Comparison of ENCODE assay signal across 14 cellular contexts in the genomic region with DNA sequence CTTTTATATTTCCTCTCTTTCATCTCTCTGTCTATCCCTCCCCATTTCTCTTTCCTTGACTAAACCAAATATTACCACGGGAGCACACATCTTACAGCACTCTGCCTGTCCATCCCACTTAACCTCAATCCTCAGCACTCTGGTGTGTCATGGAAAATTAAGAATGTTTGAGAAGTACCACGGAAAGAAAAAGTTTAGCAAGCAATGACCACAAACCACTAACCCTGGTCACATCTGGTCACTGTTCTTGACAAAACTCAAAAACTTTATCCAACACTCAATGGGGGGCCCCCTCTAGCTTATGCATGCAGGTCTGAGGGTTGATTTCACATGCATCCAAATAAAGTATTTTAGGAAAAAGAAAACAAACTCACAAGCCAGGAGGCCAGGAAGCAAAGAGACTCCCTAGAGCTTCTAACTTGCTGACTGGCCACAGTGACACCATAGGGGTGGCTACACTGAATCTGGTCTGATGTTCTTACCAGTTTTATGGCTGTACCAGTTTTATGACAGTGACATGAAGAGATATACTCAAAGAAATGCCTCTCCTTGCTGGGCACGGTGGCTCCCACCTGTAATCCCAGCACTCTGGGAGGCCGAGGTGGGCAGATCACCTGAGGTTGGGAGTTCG.
DNase-seq lines count a peak whose midpoint lies in the region; ATAC-seq, FAIRE-seq and TF ChIP-seq lines count a peak whose summit lies in the region.
"Had no signal": no experiment of that assay in that cellular context is flagged by ENCODE, and none has a peak within 500 bp of the region (broad histone marks: within the 10 kb centered on the region; RNA-seq: fewer than 3 reads in every experiment).

No MANE protein-coding gene starts in this region.

- no peaks in the 10 kb centered on the region for H3K9me3 Mint-ChIP-seq in activated T-helper 1 cell treated with anti-CD3 and anti-CD28 coated beads, Interleukin-12 subunit alpha, Interleukin-12 subunit beta, Interleukin-2, Interleukin-4 antibody, amounts not matched to agents 30 ng/mL and 10 ng/mL and 1 ng/mL, durations not matched to agents 14 hours and 24 hours and 36 hours

- intact Hi-C loops in activated T-helper 1 cell treated with anti-CD3 and anti-CD28 coated beads, Interleukin-12 subunit alpha, Interleukin-12 subunit beta, Interleukin-2, Interleukin-4 antibody, amounts not matched to agents 30 ng/mL and 10 ng/mL and 1 ng/mL, durations not matched to agents 14 hours and 24 hours and 36 hours (cut with micrococcal nuclease) = no loop called here
- intact Hi-C loops in transverse colon (cut with DNase I; ENCODE audit: low total_unique reads) = no loop called here

- H3K4me1 Mint-ChIP-seq in activated T-helper 1 cell treated with anti-CD3 and anti-CD28 coated beads, Interleukin-12 subunit alpha, Interleukin-12 subunit beta, Interleukin-2, Interleukin-4 antibody, amounts not matched to agents 30 ng/mL and 10 ng/mL and 1 ng/mL, durations not matched to agents 14 hours and 24 hours and 36 hours (ENCODE audit: low read depth) = peaks cover 7% of the 10 kb centered on the region

- H3K9me3 ChIP-seq in mesenchymal stem cell (ENCODE audit: control insufficient read depth, low read length) (no peaks in the 10 kb centered on the region), transverse colon (no peaks in the 10 kb centered on the region)
- H3K9me3 ChIP-seq: thyroid gland had no signal

- H3K4ac ChIP-seq in mesenchymal stem cell (ENCODE audit: low read depth in 1 of 2, low read length in 2 of 2) = peak overlapping the region in 1 of 2 experiments; percentile 75

- in situ Hi-C loops in transverse colon (cut with MboI; ENCODE audit: low pct_ligation_motif_present in 1 of 4, low pct_unique_long_range_greater_than_20kb in 1 of 4, low sequenced_read_pairs in 3 of 4) = no loop called here

- H3K18ac ChIP-seq in mesenchymal stem cell (ENCODE audit: low read depth in 1 of 2, low read length in 2 of 2) = peak overlapping the region; percentile 5 to 75

- H2AFZ ChIP-seq in mesenchymal stem cell (ENCODE audit: low read depth, low read length) = no peak overlapping the region
- H2AFZ ChIP-seq: neural progenitor cell had no signal

- H3K27ac Mint-ChIP-seq in activated T-helper 1 cell treated with anti-CD3 and anti-CD28 coated beads, Interleukin-12 subunit alpha, Interleukin-12 subunit beta, Interleukin-2, Interleukin-4 antibody, amounts not matched to agents 30 ng/mL and 10 ng/mL and 1 ng/mL, durations not matched to agents 14 hours and 24 hours and 36 hours = peak overlapping the region; percentile 69
- H3K27ac Mint-ChIP-seq: neural progenitor cell had no signal

- no peak overlapping the region for H2BK15ac ChIP-seq in mesenchymal stem cell (ENCODE audit: low read depth, poor library complexity, severe bottlenecking)

- peak; percentile 64 for DNase-seq in EH (ENCODE audit: low read depth)
- DNase-seq in GM19239 (ENCODE audit: insufficient read length, low spot score) = no peak
- DNase-seq in activated T-helper 1 cell treated with anti-CD3 and anti-CD28 coated beads, Interleukin-12 subunit alpha, Interleukin-12 subunit beta, Interleukin-2, Interleukin-4 antibody, amounts not matched to agents 30 ng/mL and 10 ng/mL and 1 ng/mL, durations not matched to agents 14 hours and 24 hours and 36 hours (ENCODE audit: low spot score) = no peak
- peak; percentile 94 for DNase-seq in mesenchymal stem cell
- no peak for DNase-seq in transverse colon
- DNase-seq in coronary artery (ENCODE audit: low spot score) = no peak
- no peak for DNase-seq in NCI-H1417 treated with DMSO at 0.1 percent for 48 hours (lab: John Stamatoyannopoulos, UW)
- DNase-seq: central memory CD4-positive, alpha-beta T cell; NCI-H524 treated with DMSO at 0.1 percent for 48 hours; Right ventricle myocardium superior; thyroid gland; WERI-Rb-1 had no signal

- no peak overlapping the region for H3K4me2 ChIP-seq in mesenchymal stem cell (ENCODE audit: low read length, poor library complexity, severe bottlenecking)
- H3K4me2 ChIP-seq: neural progenitor cell had no signal

- peak overlapping the region; percentile 54 for H4K8ac ChIP-seq in mesenchymal stem cell (ENCODE audit: low read length)

- H3K27ac ChIP-seq in mesenchymal stem cell (ENCODE audit: low read length, poor library complexity, severe bottlenecking) (no peak overlapping the region), transverse colon (no peak overlapping the region), coronary artery (no peak overlapping the region)
- H3K27ac ChIP-seq: neural progenitor cell, thyroid gland, WERI-Rb-1 had no signal

- H2AK5ac ChIP-seq in mesenchymal stem cell (ENCODE audit: low read length, severe bottlenecking) = no peak overlapping the region

- no peak for ATAC-seq in GM21515 (IDR thresholded peaks at IDR 0.05; ENCODE audit: unreplicated experiment)

- FAIRE-seq in GM19239 (lab: Jason Lieb, UNC) = peak; percentile 18

- no peaks in the 10 kb centered on the region for H3K27me3 Mint-ChIP-seq in activated T-helper 1 cell treated with anti-CD3 and anti-CD28 coated beads, Interleukin-12 subunit alpha, Interleukin-12 subunit beta, Interleukin-2, Interleukin-4 antibody, amounts not matched to agents 30 ng/mL and 10 ng/mL and 1 ng/mL, durations not matched to agents 14 hours and 24 hours and 36 hours (ENCODE audit: insufficient read depth)

- peaks cover 2% of the 10 kb centered on the region for H3K79me1 ChIP-seq in mesenchymal stem cell (replicated peaks; ENCODE audit: low read length, poor library complexity, severe bottlenecking)

- H4K91ac ChIP-seq in mesenchymal stem cell (ENCODE audit: low read length) = peak overlapping the region; percentile 61

- TF ChIP-seq POLR2A in transverse colon (IDR thresholded peaks at IDR 0.05) = no peak

- H2BK120ac ChIP-seq in mesenchymal stem cell (ENCODE audit: low read depth, low read length) = no peak overlapping the region

- H3K4me1 ChIP-seq in mesenchymal stem cell (ENCODE audit: control insufficient read depth, insufficient read depth, low read depth, low read length) = peaks cover 7% of the 10 kb centered on the region
- H3K4me1 ChIP-seq in transverse colon = no peaks in the 10 kb centered on the region
- H3K4me1 ChIP-seq: thyroid gland had no signal

- no peak for TF ChIP-seq EP300 in transverse colon (IDR thresholded peaks at IDR 0.05; ENCODE audit: low read depth)

- WGBS in mesenchymal stem cell = 68% methylated on average over 5 of the region's 5 CpGs
- 31 to 85% methylated on average over 3 to 5 of the region's 5 CpGs for WGBS in transverse colon (ENCODE audit: low coverage in 1 of 2), 2 donors

- H3K27me3 ChIP-seq in mesenchymal stem cell (ENCODE audit: control insufficient read depth in 1 of 2, insufficient read depth in 1 of 2, low read length in 2 of 2) (no peaks in the 10 kb centered on the region), transverse colon (no peaks in the 10 kb centered on the region)
- H3K27me3 ChIP-seq: neural progenitor cell, thyroid gland had no signal

- H3K4me3 ChIP-seq in mesenchymal stem cell (ENCODE audit: insufficient read depth in 1 of 2, low read depth in 1 of 2, low read length in 2 of 2) (no peak overlapping the region), transverse colon (no peak overlapping the region), coronary artery (no peak overlapping the region)
- H3K4me3 ChIP-seq: neural progenitor cell, thyroid gland had no signal

- no peak overlapping the region for H3K23ac ChIP-seq in mesenchymal stem cell (ENCODE audit: low read length in 2 of 2)

- H3K4me3 Mint-ChIP-seq in activated T-helper 1 cell treated with anti-CD3 and anti-CD28 coated beads, Interleukin-12 subunit alpha, Interleukin-12 subunit beta, Interleukin-2, Interleukin-4 antibody, amounts not matched to agents 30 ng/mL and 10 ng/mL and 1 ng/mL, durations not matched to agents 14 hours and 24 hours and 36 hours = no peak overlapping the region
- H3K4me3 Mint-ChIP-seq: neural progenitor cell had no signal

- H2BK12ac ChIP-seq in mesenchymal stem cell (ENCODE audit: low read length in 2 of 2) = peak overlapping the region in 1 of 2 experiments; percentile 54

- TF ChIP-seq CTCF in transverse colon (IDR thresholded peaks at IDR 0.05) (no peak), coronary artery (IDR thresholded peaks at IDR 0.05) (no peak)

- H2BK5ac ChIP-seq in mesenchymal stem cell (ENCODE audit: low read depth, low read length, poor library complexity, severe bottlenecking) = no peak overlapping the region

- no peaks in the 10 kb centered on the region for H3K36me3 Mint-ChIP-seq in activated T-helper 1 cell treated with anti-CD3 and anti-CD28 coated beads, Interleukin-12 subunit alpha, Interleukin-12 subunit beta, Interleukin-2, Interleukin-4 antibody, amounts not matched to agents 30 ng/mL and 10 ng/mL and 1 ng/mL, durations not matched to agents 14 hours and 24 hours and 36 hours (ENCODE audit: low read depth)
- H3K36me3 Mint-ChIP-seq: neural progenitor cell had no signal

- H3K9ac ChIP-seq in mesenchymal stem cell (ENCODE audit: low read length) = no peak overlapping the region
- H3K9ac ChIP-seq: neural progenitor cell had no signal

- H3K36me3 ChIP-seq in mesenchymal stem cell (ENCODE audit: control insufficient read depth in 1 of 2, insufficient read depth in 2 of 2, low read depth in 1 of 2, low read length in 2 of 2) (no peaks in the 10 kb centered on the region), transverse colon (no peaks in the 10 kb centered on the region)
- H3K36me3 ChIP-seq: neural progenitor cell, thyroid gland, WERI-Rb-1 had no signal

- H3K14ac ChIP-seq in mesenchymal stem cell (ENCODE audit: low read length in 2 of 2) = no peak overlapping the region

Comparison
In these comparisons a context has a peak if more than half of its experiments do, and no peak if none do; other contexts are left out.
1. DNase-seq: peak in EH (single experiment) and mesenchymal stem cell (single experiment); none in GM19239 (single experiment), activated T-helper 1 cell treated with anti-CD3 and anti-CD28 coated beads, Interleukin-12 subunit alpha, Interleukin-12 subunit beta, Interleukin-2, Interleukin-4 antibody, amounts not matched to agents 30 ng/mL and 10 ng/mL and 1 ng/mL, durations not matched to agents 14 hours and 24 hours and 36 hours (single experiment), transverse colon (single experiment), coronary artery (single experiment) and NCI-H1417 treated with DMSO at 0.1 percent for 48 hours (single experiment).